In the genomic region with DNA sequence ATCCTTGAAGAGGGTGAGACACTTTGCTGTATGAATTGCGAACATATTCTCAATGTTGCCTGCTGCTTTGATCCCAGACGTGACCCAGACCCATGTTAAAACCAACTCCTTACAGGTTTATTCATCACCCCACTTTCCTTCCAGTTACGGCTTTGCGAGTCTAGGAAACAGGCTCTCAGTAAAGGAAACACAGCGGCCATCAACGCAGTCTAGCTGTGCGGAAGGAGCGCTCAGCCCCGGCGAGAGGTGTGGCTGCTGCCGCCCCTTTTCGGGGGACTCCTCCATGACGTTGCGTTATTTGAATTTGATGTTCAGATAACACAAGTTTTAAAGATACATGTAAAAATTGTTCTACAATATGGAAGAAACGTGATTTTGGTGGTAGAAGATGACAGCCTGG, we compare ENCODE assay signal across 26 cellular contexts.
"Had no signal": no experiment of that assay in that cellular context is flagged by ENCODE, and none has a peak within 500 bp of the region (broad histone marks: within the 10 kb centered on the region; RNA-seq: fewer than 3 reads in every experiment).

No MANE protein-coding gene starts in this region.

- H3K4me1 Mint-ChIP-seq: endodermal cell; naive thymus-derived CD4-positive, alpha-beta T cell; natural killer cell had no signal

- H3K27me3 ChIP-seq: esophagus squamous epithelium, gastrocnemius medialis, left lung had no signal

- H3K36me3 ChIP-seq: esophagus squamous epithelium, gastrocnemius medialis, heart right ventricle, left lung, lower lobe of right lung had no signal

- H3K4me3 Mint-ChIP-seq: dendritic cell treated with granulocyte-macrophage colony-stimulating factor and Interleukin-4, amounts not matched to agents 40 ng/mL and 50 ng/mL, for 4 days; effector memory CD8-positive, alpha-beta T cell; endodermal cell; naive thymus-derived CD4-positive, alpha-beta T cell; natural killer cell had no signal

- H3K9me3 ChIP-seq: esophagus squamous epithelium, gastrocnemius medialis, lower lobe of right lung had no signal

- FAIRE-seq: endometrium, islet of Langerhans, keratinocyte had no signal

- H3K4me1 ChIP-seq: esophagus squamous epithelium, gastrocnemius medialis had no signal

- H3K27ac ChIP-seq: epithelial cell of prostate, esophagus squamous epithelium, gastrocnemius medialis, heart right ventricle, left lung, lower lobe of right lung had no signal

- H3K27me3 Mint-ChIP-seq: dendritic cell treated with granulocyte-macrophage colony-stimulating factor and Interleukin-4, amounts not matched to agents 40 ng/mL and 50 ng/mL, for 4 days; effector memory CD8-positive, alpha-beta T cell; naive thymus-derived CD4-positive, alpha-beta T cell had no signal

- H3K27ac Mint-ChIP-seq: dendritic cell treated with granulocyte-macrophage colony-stimulating factor and Interleukin-4, amounts not matched to agents 40 ng/mL and 50 ng/mL, for 4 days; effector memory CD8-positive, alpha-beta T cell; endodermal cell; naive thymus-derived CD4-positive, alpha-beta T cell; natural killer cell had no signal

- H3K4me3 ChIP-seq: esophagus squamous epithelium, gastrocnemius medialis, heart right ventricle, left lung, lower lobe of right lung had no signal

- H3K36me3 Mint-ChIP-seq: naive thymus-derived CD4-positive, alpha-beta T cell; natural killer cell had no signal

- ATAC-seq: effector memory CD8-positive, alpha-beta T cell; esophagus mucosa; gastrocnemius medialis; heart right ventricle; left cardiac atrium; left lung; left ventricle myocardium superior; naive thymus-derived CD4-positive, alpha-beta T cell; natural killer cell had no signal

- DNase-seq: cortex of kidney; effector CD8-positive, alpha-beta T cell; effector memory CD8-positive, alpha-beta T cell; endodermal cell; erythroblast; esophagus squamous epithelium; foreskin fibroblast; foreskin melanocyte; gastrocnemius medialis; glutamatergic neuron; head of caudate nucleus; heart right ventricle; hippocampal formation; left cardiac atrium; left lung; left ventricle myocardium superior; lower lobe of right lung; midbrain; naive thymus-derived CD4-positive, alpha-beta T cell; natural killer cell had no signal
